15 cellular contexts compared by ENCODE assay signal in genomic region chr6:3987576-3987975, GRCh38.
A peak's percentile ranks its signal among the peaks of the same experiment; 100 is the strongest.
DNase-seq lines count a peak whose midpoint lies in the region; ATAC-seq and TF ChIP-seq lines count a peak whose summit lies in the region.
"Had no signal": no experiment of that assay in that cellular context is flagged by ENCODE, and none has a peak within 500 bp of the region (broad histone marks: within the 10 kb centered on the region; RNA-seq: fewer than 3 reads in every experiment).

No MANE protein-coding gene starts in this region.

- no peak overlapping the region for H4K8ac ChIP-seq in mesendoderm (ENCODE audit: low read depth, low read length)

- H2BK120ac ChIP-seq in mesendoderm (ENCODE audit: low read depth, low read length), result no peak overlapping the region

- H3K9me3 Mint-ChIP-seq in WTC11, result no peaks in the 10 kb centered on the region

- peak overlapping the region; percentile 11 for H3K56ac ChIP-seq in mesendoderm (ENCODE audit: low read length)

- H3K4me2 ChIP-seq in mesendoderm (ENCODE audit: low read length) (no peak overlapping the region), smooth muscle cell (no peak overlapping the region)
- H3K4me2 ChIP-seq: KMS-11 had no signal

- CTCF ChIA-PET in WTC11 (lab: Charles Lee), result interaction anchor here (2.5 to 6.0 kb wide), 2 partner anchors 9 to 138 kb away, joined by 27 to 83 read pairs; partner anchors contain the start of gene FAM50B

- no peak overlapping the region for H2BK15ac ChIP-seq in mesendoderm (replicated peaks; ENCODE audit: low read depth)

- H3K79me1 ChIP-seq in mesendoderm (ENCODE audit: low read length), result no peaks in the 10 kb centered on the region

- H3K27me3 Mint-ChIP-seq in WTC11 (ENCODE audit: low read depth), result no peaks in the 10 kb centered on the region

- H3F3A ChIP-seq in smooth muscle cell (ENCODE audit: low read depth), result peaks cover 6% of the 10 kb centered on the region

- H4K5ac ChIP-seq in mesendoderm (ENCODE audit: low read length), result no peak overlapping the region

- peaks cover 6% of the 10 kb centered on the region for H4K20me1 ChIP-seq in smooth muscle cell (ENCODE audit: low read depth)

- no peak overlapping the region for H3K18ac ChIP-seq in mesendoderm (ENCODE audit: low read length)

- no peak for ATAC-seq in WTC11
- ATAC-seq: Panc1, Right ventricle myocardium inferior had no signal

- no peaks in the 10 kb centered on the region for H3K79me2 ChIP-seq in mesendoderm (ENCODE audit: control insufficient read depth, insufficient read depth, low read length)
- H3K79me2 ChIP-seq in smooth muscle cell (ENCODE audit: low read depth), result peaks cover 7% of the 10 kb centered on the region

- peak overlapping the region; percentile 55 for H3K27ac Mint-ChIP-seq in WTC11

- peak overlapping the region; percentile 14 for H2AK5ac ChIP-seq in mesendoderm (ENCODE audit: low read length)

- TF ChIP-seq CTCF in WTC11 (IDR thresholded peaks at IDR 0.05) (no peak), smooth muscle cell (IDR thresholded peaks at IDR 0.05; ENCODE audit: borderline replicate concordance, insufficient read depth, poor library complexity, severe bottlenecking) (no peak)

- peaks cover 8% of the 10 kb centered on the region for H3K4me1 ChIP-seq in mesendoderm (ENCODE audit: control insufficient read depth, low read depth, low read length)
- H3K4me1 ChIP-seq in smooth muscle cell (ENCODE audit: low read depth), result peaks cover 6% of the 10 kb centered on the region

- no peak overlapping the region for H3K4me3 ChIP-seq in mesendoderm (ENCODE audit: low read length)
- H3K4me3 ChIP-seq in smooth muscle cell, result no peak overlapping the region
- H3K4me3 ChIP-seq: BLaER1 treated with 17β-estradiol and CSF1 and Interleukin-3, amounts not matched to agents 10 nM and 100 nM had no signal

- peaks cover 59% of the 10 kb centered on the region for H3K4me1 Mint-ChIP-seq in WTC11

- no CpG with 5 or more reads among the region's 2 CpGs for WGBS in mesendoderm (ENCODE audit: extremely low coverage, insufficient coverage, low lambda C conversion rate)
- WGBS in smooth muscle cell (ENCODE audit: low lambda C conversion rate), result 77% methylated on average over 2 of the region's 2 CpGs

- H2AFZ ChIP-seq in smooth muscle cell (ENCODE audit: low read depth), result no peak overlapping the region

- H3K23ac ChIP-seq in mesendoderm (ENCODE audit: low read length), result no peak overlapping the region

- H3K27ac ChIP-seq in mesendoderm (ENCODE audit: low read depth, low read length) (no peak overlapping the region), smooth muscle cell (ENCODE audit: low read depth) (peak overlapping the region; percentile 29)
- H3K27ac ChIP-seq: 22Rv1; BLaER1 treated with 17β-estradiol and CSF1 and Interleukin-3, amounts not matched to agents 10 nM and 100 nM; KMS-11 had no signal

- no peak overlapping the region for H3K9ac ChIP-seq in mesendoderm (ENCODE audit: low read length)
- no peak overlapping the region for H3K9ac ChIP-seq in smooth muscle cell (ENCODE audit: low read depth)
- H3K9ac ChIP-seq: BLaER1 treated with 17β-estradiol and CSF1 and Interleukin-3, amounts not matched to agents 10 nM and 100 nM; KMS-11 had no signal

- peak; percentile 25 for DNase-seq in NCI-H2107 treated with DMSO at 0.1 percent for 48 hours (lab: John Stamatoyannopoulos, UW; ENCODE audit: unreplicated experiment)
- no peak for DNase-seq in NCI-H2107 (lab: John Stamatoyannopoulos, UW)
- DNase-seq in WTC11 (ENCODE audit: low spot score), result no peak
- DNase-seq in mesendoderm, result no peak
- no peak for DNase-seq in smooth muscle cell (lab: John Stamatoyannopoulos, UW; ENCODE audit: unreplicated experiment)
- DNase-seq in COLO829 (ENCODE audit: low spot score), result no peak
- no peak for DNase-seq in NCI-H1930 (lab: John Stamatoyannopoulos, UW)
- no peak for DNase-seq in OCI-M2 (lab: John Stamatoyannopoulos, UW; ENCODE audit: unreplicated experiment)
- DNase-seq: NCI-H1436, NCI-H524 treated with DMSO at 0.1 percent for 48 hours had no signal

- no peaks in the 10 kb centered on the region for H3K27me3 ChIP-seq in mesendoderm (ENCODE audit: insufficient read depth, low read length, poor library complexity)
- no peaks in the 10 kb centered on the region for H3K27me3 ChIP-seq in smooth muscle cell (ENCODE audit: low read depth)
- H3K27me3 ChIP-seq: BLaER1 treated with 17β-estradiol and CSF1 and Interleukin-3, amounts not matched to agents 10 nM and 100 nM had no signal

- H3K4ac ChIP-seq in mesendoderm (ENCODE audit: low read depth, low read length), result no peak overlapping the region

- POLR2A ChIA-PET in WTC11 (lab: Charles Lee), result no interaction called here

- H3K9me3 ChIP-seq in smooth muscle cell (replicated peaks; ENCODE audit: low read depth), result no peaks in the 10 kb centered on the region
- H3K9me3 ChIP-seq: BLaER1 treated with 17β-estradiol and CSF1 and Interleukin-3, amounts not matched to agents 10 nM and 100 nM had no signal

- H3K36me3 ChIP-seq in mesendoderm (ENCODE audit: control insufficient read depth, insufficient read depth, low read length), result no peaks in the 10 kb centered on the region
- no peaks in the 10 kb centered on the region for H3K36me3 ChIP-seq in smooth muscle cell (ENCODE audit: low read depth)

- H3K36me3 Mint-ChIP-seq in WTC11, result no peaks in the 10 kb centered on the region

- H2BK5ac ChIP-seq in mesendoderm (ENCODE audit: low read length), result no peak overlapping the region

- H3K4me3 Mint-ChIP-seq in WTC11, result no peak overlapping the region

TF ChIP-seq in WTC11, 78 proteins besides CTCF, POLR2A, EP300 and RAD21:
- TF ChIP-seq NFYB (CRISPR knock-in tag; conservative IDR thresholded peaks at IDR 0.05; ENCODE audit: low read depth) (no peak), RELA (CRISPR knock-in tag; IDR thresholded peaks at IDR 0.05; ENCODE audit: borderline replicate concordance) (no peak), ZNF263 (CRISPR knock-in tag; IDR thresholded peaks at IDR 0.05; ENCODE audit: low read depth) (no peak), ZNF396 (CRISPR knock-in tag; IDR thresholded peaks at IDR 0.05; ENCODE audit: borderline replicate concordance) (no peak), ERG (CRISPR knock-in tag; IDR thresholded peaks at IDR 0.05) (no peak), E2F4 (CRISPR knock-in tag; IDR thresholded peaks at IDR 0.05; ENCODE audit: borderline replicate concordance, low read depth) (no peak), JUN (CRISPR knock-in tag; IDR thresholded peaks at IDR 0.05) (no peak), ZNF317 (CRISPR knock-in tag; IDR thresholded peaks at IDR 0.05; ENCODE audit: borderline replicate concordance, low read depth) (no peak), MAX (CRISPR knock-in tag; IDR thresholded peaks at IDR 0.05) (no peak), ZNF232 (CRISPR knock-in tag; IDR thresholded peaks at IDR 0.05) (no peak), ATF6 (CRISPR knock-in tag; IDR thresholded peaks at IDR 0.05) (no peak), MLX (CRISPR knock-in tag; IDR thresholded peaks at IDR 0.05) (no peak), TP53 (CRISPR knock-in tag; IDR thresholded peaks at IDR 0.05) (no peak)
TF ChIP-seq in WTC11: peak in this region for 0.
